ENCODE assay signal across 7 cellular contexts in genomic region chr5:123813937-123814624, GRCh38.
DNase-seq lines count a peak whose midpoint lies in the region; ATAC-seq, FAIRE-seq and TF ChIP-seq lines count a peak whose summit lies in the region.

No MANE protein-coding gene starts in this region.

- in situ Hi-C loops in GM13977 (cut with MboI; ENCODE audit: low pct_unique_long_range_greater_than_20kb, low sequenced_read_pairs, unreplicated experiment): no loop called here

- H4K5ac ChIP-seq in H1 (ENCODE audit: insufficient read length, low read depth, low read length): peak overlapping the region; percentile 41

- H2BK120ac ChIP-seq in H1 (replicated peaks; ENCODE audit: low read depth, low read length): peak overlapping the region; percentile 7

- no peak for TF ChIP-seq EP300 in H1 (IDR thresholded peaks at IDR 0.05; ENCODE audit: borderline replicate concordance in 1 of 2, low read depth in 2 of 2, low read length in 2 of 2)

- H2BK12ac ChIP-seq in H1 (ENCODE audit: low read depth, low read length): peak overlapping the region; percentile 94

- H3K79me1 ChIP-seq in H1 (ENCODE audit: low read depth, low read length): no peaks in the 10 kb centered on the region

- H3K14ac ChIP-seq in H1 (ENCODE audit: insufficient read length): no peak overlapping the region

- H4K20me1 ChIP-seq in GM23338 (replicated peaks; ENCODE audit: insufficient read depth) (no peaks in the 10 kb centered on the region), H1 (replicated peaks in 1 of 2; ENCODE audit: control insufficient read depth in 1 of 2, insufficient read depth in 2 of 2, low read length in 2 of 2) (no peaks in the 10 kb centered on the region)

- peak overlapping the region; percentile 88 for H3K27ac Mint-ChIP-seq in GM23338

- no peaks in the 10 kb centered on the region for H3K9me3 Mint-ChIP-seq in GM23338
- H3K9me3 Mint-ChIP-seq in activated T-cell treated with anti-CD3 and anti-CD28 coated beads, Interleukin-2, amount 50 U/mL, for 4 hours: peaks cover 5% of the 10 kb centered on the region

- H3K23ac ChIP-seq in H1 (ENCODE audit: insufficient read length): no peak overlapping the region

- H3K4me1 ChIP-seq in GM23338 (ENCODE audit: insufficient read depth) (peaks cover 60% of the 10 kb centered on the region), H1 (replicated peaks in 1 of 4; ENCODE audit: control insufficient read depth in 3 of 4, insufficient read depth in 4 of 4, low read length in 3 of 4) (peaks cover 3 to 28% (median 23%) of the 10 kb centered on the region in 4 experiments; a peak in 5 of 7 replicates), parathyroid adenoma (peaks cover 22% of the 10 kb centered on the region)

- H3K79me2 ChIP-seq in GM23338 (replicated peaks; ENCODE audit: insufficient read depth): no peaks in the 10 kb centered on the region
- H3K79me2 ChIP-seq in H1 (ENCODE audit: control insufficient read depth in 1 of 2, insufficient read depth in 2 of 2, low read length in 2 of 2): no peaks in the 10 kb centered on the region
- no peaks in the 10 kb centered on the region for H3K79me2 ChIP-seq in parathyroid adenoma

- TF ChIP-seq POLR2A in H1 (IDR thresholded peaks at IDR 0.05; ENCODE audit: control extremely low read depth in 1 of 2, low read depth in 2 of 2, low read length in 2 of 2): no peak

- H3K4me1 Mint-ChIP-seq in GM23338: peaks cover 60% of the 10 kb centered on the region
- no peaks in the 10 kb centered on the region for H3K4me1 Mint-ChIP-seq in activated T-cell treated with anti-CD3 and anti-CD28 coated beads, Interleukin-2, amount 50 U/mL, for 4 hours (ENCODE audit: low read depth)

- CTCF ChIA-PET in H1 (lab: Charles Lee; ENCODE audit: partially characterized antibody): interaction anchor here (0.6 to 1.6 kb wide), 3 partner anchors 17 to 476 kb away, joined by 3 read pairs; no protein-coding TSS in a partner anchor

- H4K91ac ChIP-seq in H1 (replicated peaks; ENCODE audit: insufficient read length, low read length): no peak overlapping the region

- WGBS in H1 (ENCODE audit: extremely low coverage in 1 of 2, insufficient coverage in 1 of 2, insufficient read length in 1 of 2, insufficient replicate concordance in 2 of 2, low coverage in 1 of 2, low lambda C conversion rate in 2 of 2, missing lambda C conversion rate in 1 of 2), 2 experiments: 90% methylated on average over 10 of the region's 10 CpGs; no CpG with 5 or more reads in 1 of the 2 experiments

- H2BK20ac ChIP-seq in H1 (ENCODE audit: low read length): peak overlapping the region; percentile 75

- no peak overlapping the region for H3K9ac ChIP-seq in H1 (replicated peaks in 1 of 4; ENCODE audit: extremely low read depth in 1 of 4, low read depth in 3 of 4, low read length in 3 of 4)
- no peak overlapping the region for H3K9ac ChIP-seq in parathyroid adenoma

- no peak for TF ChIP-seq RAD21 in H1 (IDR thresholded peaks at IDR 0.05 in 1 of 2, conservative IDR thresholded peaks at IDR 0.05 in 1 of 2; ENCODE audit: low read depth in 2 of 2, low read length in 2 of 2)

- no peaks in the 10 kb centered on the region for H3F3A ChIP-seq in GM23338 (replicated peaks; ENCODE audit: low read depth)

- no peaks in the 10 kb centered on the region for H3K9me3 ChIP-seq in H1 (ENCODE audit: insufficient read depth in 2 of 2, low read depth in 1 of 2, low read length in 1 of 2)
- no peaks in the 10 kb centered on the region for H3K9me3 ChIP-seq in parathyroid adenoma (ENCODE audit: control insufficient read depth, low read length)

- FAIRE-seq in H1 (lab: Jason Lieb, UNC): no peak

- no peaks in the 10 kb centered on the region for H3K9me2 ChIP-seq in GM23338 (ENCODE audit: insufficient read depth)

- peak overlapping the region; percentile 20; the same call in 1 of the 2 replicates for H2BK5ac ChIP-seq in H1 (ENCODE audit: low read depth, low read length)

- no peaks in the 10 kb centered on the region for H3K36me3 ChIP-seq in GM23338 (ENCODE audit: insufficient read depth)
- no peaks in the 10 kb centered on the region for H3K36me3 ChIP-seq in H1 (ENCODE audit: control insufficient read depth in 2 of 4, insufficient read depth in 4 of 4, low read length in 3 of 4)
- H3K36me3 ChIP-seq in parathyroid adenoma (ENCODE audit: control insufficient read depth, insufficient read depth, low read length): no peaks in the 10 kb centered on the region

- H3K36me3 Mint-ChIP-seq in GM23338 (ENCODE audit: low read depth): no peaks in the 10 kb centered on the region
- H3K36me3 Mint-ChIP-seq in activated T-cell treated with anti-CD3 and anti-CD28 coated beads, Interleukin-2, amount 50 U/mL, for 4 hours (ENCODE audit: insufficient read depth): no peaks in the 10 kb centered on the region

- ATAC-seq in GM23338: peak; percentile 33; the same call in 2 of the 3 replicates
- no peak for ATAC-seq in activated T-cell treated with anti-CD3 and anti-CD28 coated beads, Interleukin-2, amount 50 U/mL, for 4 hours

- no peak overlapping the region for H3K4me3 Mint-ChIP-seq in GM23338
- no peak overlapping the region for H3K4me3 Mint-ChIP-seq in activated T-cell treated with anti-CD3 and anti-CD28 coated beads, Interleukin-2, amount 50 U/mL, for 4 hours

- no peaks in the 10 kb centered on the region for H3K27me3 Mint-ChIP-seq in GM23338 (ENCODE audit: insufficient read depth, low read depth, poor library complexity)
- H3K27me3 Mint-ChIP-seq in activated T-cell treated with anti-CD3 and anti-CD28 coated beads, Interleukin-2, amount 50 U/mL, for 4 hours (ENCODE audit: low read depth): no peaks in the 10 kb centered on the region

- POLR2A ChIA-PET in H1 (lab: Charles Lee; ENCODE audit: partially characterized antibody): interaction anchor here (1.5 kb wide), 1 partner anchor 12 kb away, joined by 3 read pairs; no protein-coding TSS in a partner anchor

- H3K4me3 ChIP-seq in GM23338: no peak overlapping the region
- no peak overlapping the region for H3K4me3 ChIP-seq in H1 (ENCODE audit: extremely low read depth in 1 of 4, insufficient read depth in 2 of 4, low read depth in 3 of 4, low read length in 4 of 4)
- no peak overlapping the region for H3K4me3 ChIP-seq in parathyroid adenoma (ENCODE audit: low read depth, low read length)

- H2BK15ac ChIP-seq in H1 (ENCODE audit: low read length): 0 out of 2 replicates have a peak overlapping the region, but pooled peaks have one; percentile 33

- H3K4me2 ChIP-seq in GM23338 (peak overlapping the region; percentile 22), H1 (ENCODE audit: insufficient read depth in 1 of 2, low read depth in 2 of 2, low read length in 2 of 2) (peak overlapping the region in 1 of 2 experiments; percentile 62; a peak in 2 of 4 replicates), parathyroid adenoma (ENCODE audit: low read length) (peak overlapping the region; percentile 44)

- no peak overlapping the region for H3K4ac ChIP-seq in H1 (replicated peaks; ENCODE audit: insufficient read length, low read depth, low read length)

- H3K27ac ChIP-seq in GM23338 (ENCODE audit: low read depth) (no peak overlapping the region), H1 (ENCODE audit: low read depth, low read length) (0 out of 2 replicates have a peak overlapping the region, but pooled peaks have one; percentile 5), parathyroid adenoma (peak overlapping the region; percentile 3)

- DNase-seq in GM23338 (ENCODE audit: low spot score) (no peak), NCI-H446 treated with DMSO at 0.1 percent for 48 hours (lab: John Stamatoyannopoulos, UW) (peak; percentile 52), H1 (ENCODE audit: low read depth in 1 of 2, low spot score in 2 of 2) (no peak), GM13977 (ENCODE audit: low spot score) (no peak)
- no peak for DNase-seq in effector CD8-positive, alpha-beta T cell (lab: John Stamatoyannopoulos, UW)
- DNase-seq in activated T-cell treated with anti-CD3 and anti-CD28 coated beads, Interleukin-2, amount 50 U/mL, for 4 hours: no peak

- no peak for TF ChIP-seq CTCF in GM23338 (conservative IDR thresholded peaks at IDR 0.05; ENCODE audit: low read depth in 2 of 2)
- no peak for TF ChIP-seq CTCF in H1 (IDR thresholded peaks at IDR 0.05; ENCODE audit: control extremely low read depth in 1 of 3, insufficient read depth in 1 of 3, low read depth in 1 of 3, low read length in 3 of 3)
- no peak for TF ChIP-seq CTCF in parathyroid adenoma (IDR thresholded peaks at IDR 0.05)
- TF ChIP-seq CTCF in GM13977 (IDR thresholded peaks at IDR 0.05; ENCODE audit: extremely low read depth, insufficient read depth, missing control alignments): no peak

- H3K27me3 ChIP-seq in GM23338 (ENCODE audit: insufficient read depth) (no peaks in the 10 kb centered on the region), H1 (replicated peaks in 1 of 4; ENCODE audit: control insufficient read depth in 3 of 4, extremely low read depth in 1 of 4, insufficient read depth in 3 of 4, low read length in 3 of 4) (no peaks in the 10 kb centered on the region), parathyroid adenoma (ENCODE audit: control insufficient read depth, insufficient read depth, low read length) (no peaks in the 10 kb centered on the region)

- H2AK5ac ChIP-seq in H1 (ENCODE audit: low read depth, low read length): peak overlapping the region; percentile 87

- H4K8ac ChIP-seq in H1 (ENCODE audit: extremely low read depth, insufficient read depth, low read length): no peak overlapping the region

- 0 out of 2 replicates have a peak, but pooled peaks cover 2% of the 10 kb centered on the region for H3K23me2 ChIP-seq in H1 (ENCODE audit: low read depth, low read length)

- H2AFZ ChIP-seq in GM23338 (peak overlapping the region; percentile 39; the same call in 1 of the 2 replicates), H1 (ENCODE audit: low read length) (peak overlapping the region; percentile 84), parathyroid adenoma (peak overlapping the region; percentile 52)

- peak overlapping the region; percentile 35 for H3K18ac ChIP-seq in H1 (ENCODE audit: extremely low read depth, low read length)

- no peak overlapping the region for H3K56ac ChIP-seq in H1 (replicated peaks; ENCODE audit: insufficient read length, low read depth, low read length)

TF ChIP-seq in H1, 55 proteins besides CTCF, POLR2A, EP300 and RAD21:
- TF ChIP-seq HDAC6 (IDR thresholded peaks at IDR 0.05; ENCODE audit: low read depth, low read length) (no peak), TEAD4 (IDR thresholded peaks at IDR 0.05; ENCODE audit: low read depth, low read length) (no peak), CTBP2 (IDR thresholded peaks at IDR 0.05; ENCODE audit: borderline replicate concordance, insufficient read depth, insufficient read length, low read length) (no peak)
